In genomic region chr11:94877446-94878200, GRCh38 we compare ENCODE assay signal across 14 cellular contexts.
DNase-seq lines count a peak whose midpoint lies in the region; ATAC-seq and TF ChIP-seq lines count a peak whose summit lies in the region.
"Had no signal": no experiment of that assay in that cellular context is flagged by ENCODE, and none has a peak within 500 bp of the region (broad histone marks: within the 10 kb centered on the region; RNA-seq: fewer than 3 reads in every experiment).

No MANE protein-coding gene starts in this region.

- H3K27ac ChIP-seq in neural progenitor cell, result no peak overlapping the region

- H4K20me1 ChIP-seq in neural progenitor cell (ENCODE audit: low read depth), result no peaks in the 10 kb centered on the region

- peaks cover 49% of the 10 kb centered on the region for H3K36me3 Mint-ChIP-seq in endothelial cell (ENCODE audit: low read depth, unreplicated experiment)
- H3K36me3 Mint-ChIP-seq in neural progenitor cell, result peaks cover 46% of the 10 kb centered on the region
- H3K36me3 Mint-ChIP-seq: naive thymus-derived CD8-positive, alpha-beta T cell; stimulated activated memory B cell treated with anti-CD40 and anti-IgM and Interleukin-4, amounts not matched to agents 10 μg/mL and 1 μg/mL and 100 μg/mL, for 72 hours had no signal

- H3K9me3 Mint-ChIP-seq in endothelial cell (ENCODE audit: unreplicated experiment), result no peaks in the 10 kb centered on the region
- H3K9me3 Mint-ChIP-seq in neural progenitor cell, result no peaks in the 10 kb centered on the region
- H3K9me3 Mint-ChIP-seq: naive thymus-derived CD8-positive, alpha-beta T cell; stimulated activated memory B cell treated with anti-CD40 and anti-IgM and Interleukin-4, amounts not matched to agents 10 μg/mL and 1 μg/mL and 100 μg/mL, for 72 hours had no signal

- H3K27me3 Mint-ChIP-seq in endothelial cell (ENCODE audit: unreplicated experiment), result peaks cover 5% of the 10 kb centered on the region
- H3K27me3 Mint-ChIP-seq in neural progenitor cell (ENCODE audit: insufficient read depth, low read depth), result no peaks in the 10 kb centered on the region
- H3K27me3 Mint-ChIP-seq: naive thymus-derived CD8-positive, alpha-beta T cell had no signal

- H3K9me3 ChIP-seq in neural progenitor cell (ENCODE audit: low read depth), result no peaks in the 10 kb centered on the region

- peak overlapping the region; percentile 52 for H3K27ac Mint-ChIP-seq in endothelial cell (ENCODE audit: unreplicated experiment)
- H3K27ac Mint-ChIP-seq in neural progenitor cell, result peak overlapping the region; percentile 54

- H3K9ac ChIP-seq in neural progenitor cell, result no peak overlapping the region

- peak; percentile 6 for DNase-seq in D341Med (ENCODE audit: low spot score)
- peak; percentile 88 for DNase-seq in RPMI7951 (ENCODE audit: low read depth)
- DNase-seq in endothelial cell (ENCODE audit: low spot score), result no peak
- DNase-seq in neural progenitor cell (ENCODE audit: low spot score), result no peak
- DNase-seq in NCI-H524 treated with DMSO at 0.1 percent for 48 hours (lab: John Stamatoyannopoulos, UW), result no peak
- no peak for DNase-seq in 8988T
- no peak for DNase-seq in nucleus accumbens (lab: John Stamatoyannopoulos, UW)
- DNase-seq: activated CD4-positive, alpha-beta T cell treated with anti-CD3 and anti-CD28 coated beads for 1 hour; activated naive CD4-positive, alpha-beta T cell treated with anti-CD3 and anti-CD28 coated beads, Interleukin-2, amount 50 U/mL, for 16 hours; naive thymus-derived CD8-positive, alpha-beta T cell; SIG-M5; stimulated activated CD4-positive, alpha-beta T cell treated with anti-CD3 and anti-CD28 coated beads, Interleukin-1b, Interleukin-23, amount 100 ng/mL, for 48 hours had no signal

- H3K4me3 Mint-ChIP-seq in endothelial cell (ENCODE audit: unreplicated experiment) (peak overlapping the region; percentile 47), neural progenitor cell (no peak overlapping the region)
- H3K4me3 Mint-ChIP-seq: stimulated activated memory B cell treated with anti-CD40 and anti-IgM and Interleukin-4, amounts not matched to agents 10 μg/mL and 1 μg/mL and 100 μg/mL, for 72 hours had no signal

- no peaks in the 10 kb centered on the region for H3K36me3 ChIP-seq in neural progenitor cell

- H3F3A ChIP-seq in neural progenitor cell (ENCODE audit: low read depth), result no peaks in the 10 kb centered on the region

- H3K4me1 Mint-ChIP-seq in endothelial cell (ENCODE audit: unreplicated experiment), result peaks cover 15% of the 10 kb centered on the region
- H3K4me1 Mint-ChIP-seq in neural progenitor cell, result peaks cover 27% of the 10 kb centered on the region

- no peaks in the 10 kb centered on the region for H3K27me3 ChIP-seq in neural progenitor cell

- TF ChIP-seq CTCF in endothelial cell (IDR thresholded peaks at IDR 0.05; ENCODE audit: unreplicated experiment) (no peak), neural progenitor cell (IDR thresholded peaks at IDR 0.05) (no peak)

- no peak overlapping the region for H3K4me2 ChIP-seq in neural progenitor cell

- no peak overlapping the region for H3K4me3 ChIP-seq in neural progenitor cell

- H3K79me2 ChIP-seq in neural progenitor cell (ENCODE audit: low read depth), result no peaks in the 10 kb centered on the region

- H2AFZ ChIP-seq in neural progenitor cell (replicated peaks), result no peak overlapping the region

- no peak for ATAC-seq in HG03354 (IDR thresholded peaks at IDR 0.05; ENCODE audit: poor library complexity, severe bottlenecking, unreplicated experiment)

- no peaks in the 10 kb centered on the region for H3K4me1 ChIP-seq in neural progenitor cell

Comparison
In these comparisons a context has a peak if more than half of its experiments do, and no peak if none do; other contexts are left out.
1. DNase-seq: peak in D341Med (single experiment) and RPMI7951 (single experiment); none in endothelial cell (single experiment), neural progenitor cell (single experiment), NCI-H524 treated with DMSO at 0.1 percent for 48 hours (single experiment), 8988T (single experiment) and nucleus accumbens (0 of 56).